In genomic region chr17:40518401-40519088, GRCh38 we compare ENCODE assay signal across 11 cellular contexts. TPM values are rescaled to one million over a fixed set of nuclear protein-coding genes. Genes with fewer than 3 reads are reported as not detected.
DNase-seq lines count a peak whose midpoint lies in the region; ATAC-seq and TF ChIP-seq lines count a peak whose summit lies in the region.
"Had no signal": no experiment of that assay in that cellular context is flagged by ENCODE, and none has a peak within 500 bp of the region (broad histone marks: within the 10 kb centered on the region; RNA-seq: fewer than 3 reads in every experiment).

No MANE protein-coding gene starts in this region.

- H3K27ac ChIP-seq in esophagus squamous epithelium, result peak overlapping the region; percentile 57 to 83 (median 71)
- H3K27ac ChIP-seq in suprapubic skin, result peak overlapping the region; percentile 68
- H3K27ac ChIP-seq: WERI-Rb-1 had no signal

- H3K27me3 Mint-ChIP-seq in activated T-cell treated with anti-CD3 and anti-CD28 coated beads, Interleukin-2, amount 50 U/mL, for 24 hours, result no peaks in the 10 kb centered on the region

- no peak for TF ChIP-seq EP300 in suprapubic skin (IDR thresholded peaks at IDR 0.05)

- H3K27ac Mint-ChIP-seq in activated T-cell treated with anti-CD3 and anti-CD28 coated beads, Interleukin-2, amount 50 U/mL, for 24 hours, result peak overlapping the region; percentile 38

- H3K4me3 Mint-ChIP-seq in activated T-cell treated with anti-CD3 and anti-CD28 coated beads, Interleukin-2, amount 50 U/mL, for 24 hours, result peak overlapping the region; percentile 30

- H3K4me1 Mint-ChIP-seq in activated T-cell treated with anti-CD3 and anti-CD28 coated beads, Interleukin-2, amount 50 U/mL, for 24 hours (ENCODE audit: low read depth), result peaks cover 64% of the 10 kb centered on the region

- intact Hi-C loops in esophagus squamous epithelium (cut with DNase I), result no loop called here

- H3K36me3 Mint-ChIP-seq in activated T-cell treated with anti-CD3 and anti-CD28 coated beads, Interleukin-2, amount 50 U/mL, for 24 hours (ENCODE audit: low read depth), result no peaks in the 10 kb centered on the region

- H3K36me3 ChIP-seq in esophagus squamous epithelium (no peaks in the 10 kb centered on the region), suprapubic skin (no peaks in the 10 kb centered on the region)
- H3K36me3 ChIP-seq: WERI-Rb-1 had no signal

- no peak overlapping the region for H3K4me3 ChIP-seq in esophagus squamous epithelium
- H3K4me3 ChIP-seq in suprapubic skin, result no peak overlapping the region

- peak; percentile 32 for DNase-seq in activated T-cell treated with anti-CD3 and anti-CD28 coated beads, Interleukin-2, amount 50 U/mL, for 24 hours
- DNase-seq in activated T-cell treated with anti-CD3 and anti-CD28 coated beads for 4 hours, result no peak
- DNase-seq in SW480 (ENCODE audit: low spot score), result peak; percentile 88
- DNase-seq in esophagus squamous epithelium (lab: John Stamatoyannopoulos, UW), result no peak
- DNase-seq in suprapubic skin (ENCODE audit: low spot score in 2 of 2), result peak; percentile 63 to 74
- DNase-seq in DMS79 treated with DMSO at 0.1 percent for 48 hours (lab: John Stamatoyannopoulos, UW), result no peak
- DNase-seq in NCI-H510A treated with DMSO at 0.1 percent for 48 hours (lab: John Stamatoyannopoulos, UW), result no peak
- DNase-seq: NCI-H2029 treated with DMSO at 0.1 percent for 48 hours, WERI-Rb-1 had no signal

- ATAC-seq in HG03097 (IDR thresholded peaks at IDR 0.05; ENCODE audit: low FRiP score, unreplicated experiment), result no peak

- 39 to 43% methylated on average over 2 to 5 of the region's 5 CpGs for WGBS in esophagus squamous epithelium, 2 donors
- WGBS in suprapubic skin, result 64% methylated on average over 5 of the region's 5 CpGs

- H3K9me3 Mint-ChIP-seq in activated T-cell treated with anti-CD3 and anti-CD28 coated beads, Interleukin-2, amount 50 U/mL, for 24 hours, result no peaks in the 10 kb centered on the region

- H3K9me3 ChIP-seq in esophagus squamous epithelium (no peaks in the 10 kb centered on the region), suprapubic skin (no peaks in the 10 kb centered on the region)

- H3K27me3 ChIP-seq in esophagus squamous epithelium (no peaks in the 10 kb centered on the region), suprapubic skin (no peaks in the 10 kb centered on the region)

- peaks cover 15 to 85% (median 57%) of the 10 kb centered on the region in 3 donors for H3K4me1 ChIP-seq in esophagus squamous epithelium
- H3K4me1 ChIP-seq in suprapubic skin, result peaks cover 79% of the 10 kb centered on the region

- no peak for TF ChIP-seq CTCF in esophagus squamous epithelium (IDR thresholded peaks at IDR 0.05)
- no peak for TF ChIP-seq CTCF in suprapubic skin (IDR thresholded peaks at IDR 0.05)

- TF ChIP-seq POLR2A in esophagus squamous epithelium (IDR thresholded peaks at IDR 0.05), result no peak
- TF ChIP-seq POLR2A in suprapubic skin (IDR thresholded peaks at IDR 0.05), result no peak

RNA-seq across cellular contexts. Expression of gene TNS4, which starts 17.1 kb away (rescaled TPM):
- total RNA-seq in esophagus squamous epithelium, result 100 to 1,000 TPM in 1 of 4 donors, 10 to 100 TPM in 3; 34.6 to 104 (median 71.1) TPM
- total RNA-seq in suprapubic skin, result 1,000 to 10,000 TPM in 2 of 4 donors, 100 to 1,000 TPM in 2; 730 to 1,745 (median 1,078) TPM
- total RNA-seq: cerebellum had no signal

RNA-seq across cellular contexts. Expression of gene CCR7, which starts 46.7 kb away (rescaled TPM):
- under 1 TPM in 3 of 4 donors, not detected in 1; 0.12 to 0.95 (median 0.53) TPM for total RNA-seq in esophagus squamous epithelium
- 1 to 10 TPM in 1 of 4 donors, not detected in 3; 1.2 TPM for total RNA-seq in suprapubic skin
- total RNA-seq: cerebellum had no signal

Comparison
In these comparisons a context has a peak if more than half of its experiments do, and no peak if none do; other contexts are left out.
1. DNase-seq: peak in activated T-cell treated with anti-CD3 and anti-CD28 coated beads, Interleukin-2, amount 50 U/mL, for 24 hours (single experiment), SW480 (single experiment) and suprapubic skin (2 of 2); none in activated T-cell treated with anti-CD3 and anti-CD28 coated beads for 4 hours (single experiment), esophagus squamous epithelium (single experiment), DMS79 treated with DMSO at 0.1 percent for 48 hours (single experiment) and NCI-H510A treated with DMSO at 0.1 percent for 48 hours (single experiment).
2. RNA of gene TNS4, which starts 17.1 kb away (total RNA-seq): 730 to 1,745 TPM in suprapubic skin; 34.6 to 104 TPM in esophagus squamous epithelium; every median in the first group is over 4 times any median in the second.